ENCODE assay signal across 28 cellular contexts in genomic region chr11:44752262-44752661, GRCh38. TPM values are rescaled to one million over a fixed set of nuclear protein-coding genes. Genes with fewer than 3 reads are reported as not detected.
"Had no signal": no experiment of that assay in that cellular context is flagged by ENCODE, and none has a peak within 500 bp of the region (broad histone marks: within the 10 kb centered on the region; RNA-seq: fewer than 3 reads in every experiment).

No MANE protein-coding gene starts in this region.

- ATAC-seq: activated CD4-positive, CD25-positive, alpha-beta regulatory T cell treated with anti-CD3 and anti-CD28 coated beads, Interleukin-2, amount 50 U/mL, for 24 hours; activated CD8-positive, alpha-beta memory T cell treated with anti-CD3 and anti-CD28 coated beads, Interleukin-2, amount 10 ng/mL, durations not matched to agents 7 days and 5 days; activated CD8-positive, alpha-beta T cell treated with anti-CD3 and anti-CD28 coated beads for 36 hours; natural killer cell treated with Interleukin-12 subunit alpha and Interleukin-12 subunit beta and Interleukin-15 and Interleukin-18, amount 100 ng/mL, for 72 hours; psoas muscle; right cardiac atrium; stimulated activated effector memory CD8-positive, alpha-beta T cell treated with anti-CD3 and anti-CD28 coated beads, Interleukin-12 subunit alpha, Interleukin-12 subunit beta, amount 100 ng/mL, for 72 hours; stimulated activated naive CD8-positive, alpha-beta T cell treated with anti-CD3 and anti-CD28 coated beads, Interleukin-15, amount 100 ng/mL, for 72 hours had no signal

- H3K27me3 Mint-ChIP-seq: activated CD4-positive, alpha-beta T cell treated with anti-CD3 and anti-CD28 coated beads, Interleukin-2, amount 10 ng/mL, durations not matched to agents 24 days and 14 days; activated CD8-positive, alpha-beta T cell treated with anti-CD3 and anti-CD28 coated beads for 36 hours; activated naive CD8-positive, alpha-beta T cell; stimulated activated naive CD8-positive, alpha-beta T cell treated with anti-CD3 and anti-CD28 coated beads, Interleukin-15, amount 100 ng/mL, for 72 hours had no signal

- H3K36me3 ChIP-seq: left ventricle myocardium inferior, neutrophil, ovary, suprapubic skin had no signal

- H3K27me3 ChIP-seq: ovary, suprapubic skin had no signal

- H3K9me3 ChIP-seq: left ventricle myocardium inferior, neutrophil, ovary, psoas muscle, SK-N-SH, suprapubic skin had no signal

- H3K9ac ChIP-seq: SK-N-SH had no signal

- H3K27ac Mint-ChIP-seq: activated CD4-positive, alpha-beta T cell treated with anti-CD3 and anti-CD28 coated beads, Interleukin-2, amount 10 ng/mL, durations not matched to agents 24 days and 14 days; activated CD8-positive, alpha-beta memory T cell treated with anti-CD3 and anti-CD28 coated beads, Interleukin-2, amount 10 ng/mL, durations not matched to agents 7 days and 5 days; activated CD8-positive, alpha-beta T cell treated with anti-CD3 and anti-CD28 coated beads for 36 hours; activated naive CD8-positive, alpha-beta T cell; natural killer cell treated with Interleukin-12 subunit alpha and Interleukin-12 subunit beta and Interleukin-15 and Interleukin-18, amount 100 ng/mL, for 72 hours; stimulated activated effector memory CD8-positive, alpha-beta T cell treated with anti-CD3 and anti-CD28 coated beads, Interleukin-12 subunit alpha, Interleukin-12 subunit beta, amount 100 ng/mL, for 72 hours; type B pancreatic cell had no signal

- FAIRE-seq: bronchial epithelial cell had no signal

- H3K27ac ChIP-seq: coronary artery, neutrophil, ovary, psoas muscle, suprapubic skin had no signal

- DNase-seq: activated CD4-positive, alpha-beta T cell treated with anti-CD3 and anti-CD28 coated beads, Interleukin-2, amount 10 ng/mL, durations not matched to agents 24 days and 14 days; activated CD8-positive, alpha-beta memory T cell treated with anti-CD3 and anti-CD28 coated beads, Interleukin-2, amount 10 ng/mL, durations not matched to agents 7 days and 5 days; activated CD8-positive, alpha-beta T cell treated with anti-CD3 and anti-CD28 coated beads for 36 hours; activated effector memory CD4-positive, alpha-beta T cell treated with anti-CD3 and anti-CD28 coated beads, Interleukin-2, amount 50 U/mL, for 16 hours; activated T-cell treated with anti-CD3 and anti-CD28 coated beads for 4 hours; erythroblast; foreskin melanocyte; glutamatergic neuron; hippocampal formation; left ventricle myocardium inferior; mammary epithelial cell; midbrain; ovary; psoas muscle; right cardiac atrium; SK-N-SH; stimulated activated CD4-positive, alpha-beta T cell treated with anti-CD3 and anti-CD28 coated beads, Interleukin-2, amount 100 ng/mL, for 24 hours; stimulated activated naive CD8-positive, alpha-beta T cell treated with anti-CD3 and anti-CD28 coated beads, Interleukin-15, amount 100 ng/mL, for 72 hours had no signal

- H3K4me3 ChIP-seq: coronary artery, left ventricle myocardium inferior, ovary, psoas muscle, skin epidermis, suprapubic skin had no signal

- H3K9me3 Mint-ChIP-seq: activated CD4-positive, alpha-beta T cell treated with anti-CD3 and anti-CD28 coated beads, Interleukin-2, amount 10 ng/mL, durations not matched to agents 24 days and 14 days; activated CD8-positive, alpha-beta T cell treated with anti-CD3 and anti-CD28 coated beads for 36 hours; natural killer cell treated with Interleukin-12 subunit alpha and Interleukin-12 subunit beta and Interleukin-15 and Interleukin-18, amount 100 ng/mL, for 72 hours; stimulated activated effector memory CD8-positive, alpha-beta T cell treated with anti-CD3 and anti-CD28 coated beads, Interleukin-12 subunit alpha, Interleukin-12 subunit beta, amount 100 ng/mL, for 72 hours; stimulated activated naive CD8-positive, alpha-beta T cell treated with anti-CD3 and anti-CD28 coated beads, Interleukin-15, amount 100 ng/mL, for 72 hours had no signal

- H3K36me3 Mint-ChIP-seq: activated CD8-positive, alpha-beta memory T cell treated with anti-CD3 and anti-CD28 coated beads, Interleukin-2, amount 10 ng/mL, durations not matched to agents 7 days and 5 days; natural killer cell treated with Interleukin-12 subunit alpha and Interleukin-12 subunit beta and Interleukin-15 and Interleukin-18, amount 100 ng/mL, for 72 hours; stimulated activated effector memory CD8-positive, alpha-beta T cell treated with anti-CD3 and anti-CD28 coated beads, Interleukin-12 subunit alpha, Interleukin-12 subunit beta, amount 100 ng/mL, for 72 hours had no signal

- H3K4me1 ChIP-seq: psoas muscle had no signal

- H3K4me3 Mint-ChIP-seq: activated CD4-positive, alpha-beta T cell treated with anti-CD3 and anti-CD28 coated beads, Interleukin-2, amount 10 ng/mL, durations not matched to agents 24 days and 14 days; activated CD8-positive, alpha-beta memory T cell treated with anti-CD3 and anti-CD28 coated beads, Interleukin-2, amount 10 ng/mL, durations not matched to agents 7 days and 5 days; activated CD8-positive, alpha-beta T cell treated with anti-CD3 and anti-CD28 coated beads for 36 hours; activated naive CD8-positive, alpha-beta T cell; natural killer cell treated with Interleukin-12 subunit alpha and Interleukin-12 subunit beta and Interleukin-15 and Interleukin-18, amount 100 ng/mL, for 72 hours; stimulated activated effector memory CD8-positive, alpha-beta T cell treated with anti-CD3 and anti-CD28 coated beads, Interleukin-12 subunit alpha, Interleukin-12 subunit beta, amount 100 ng/mL, for 72 hours; stimulated activated naive CD8-positive, alpha-beta T cell treated with anti-CD3 and anti-CD28 coated beads, Interleukin-15, amount 100 ng/mL, for 72 hours; type B pancreatic cell had no signal

RNA-seq across cellular contexts. Expression of gene TSPAN18, which starts 25.5 kb away (rescaled TPM):
- total RNA-seq: bronchial epithelial cell, mammary epithelial cell had no signal
